7 cellular contexts compared by ENCODE assay signal in genomic region chr2:147045113-147045512, GRCh38.
DNase-seq lines count a peak whose midpoint lies in the region; ATAC-seq and TF ChIP-seq lines count a peak whose summit lies in the region.

No MANE protein-coding gene starts in this region.

- no peak overlapping the region for H3K27ac Mint-ChIP-seq in activated CD8-positive, alpha-beta memory T cell treated with anti-CD3 and anti-CD28 coated beads, Interleukin-2, amount 10 ng/mL, durations not matched to agents 7 days and 5 days
- no peak overlapping the region for H3K27ac Mint-ChIP-seq in CD8-positive, alpha-beta memory T cell

- no peak for TF ChIP-seq POLR2A in prostate gland (IDR thresholded peaks at IDR 0.05)

- H3K27me3 Mint-ChIP-seq in activated CD8-positive, alpha-beta memory T cell treated with anti-CD3 and anti-CD28 coated beads, Interleukin-2, amount 10 ng/mL, durations not matched to agents 7 days and 5 days, result no peaks in the 10 kb centered on the region
- peaks cover 0 to 2% of the 10 kb centered on the region in 2 donors for H3K27me3 Mint-ChIP-seq in CD8-positive, alpha-beta memory T cell

- no peaks in the 10 kb centered on the region for H3K4me1 Mint-ChIP-seq in activated CD8-positive, alpha-beta memory T cell treated with anti-CD3 and anti-CD28 coated beads, Interleukin-2, amount 10 ng/mL, durations not matched to agents 7 days and 5 days
- no peaks in the 10 kb centered on the region for H3K4me1 Mint-ChIP-seq in CD8-positive, alpha-beta memory T cell

- 65% methylated on average over 2 of the region's 2 CpGs for WGBS in prostate gland

- in situ Hi-C loops in G401 (cut with HindIII; ENCODE audit: low sequenced_read_pairs), result no loop called here

- H3K27me3 ChIP-seq in prostate gland (replicated peaks; ENCODE audit: insufficient read depth), result no peaks in the 10 kb centered on the region
- no peaks in the 10 kb centered on the region for H3K27me3 ChIP-seq in CD8-positive, alpha-beta memory T cell (ENCODE audit: insufficient read depth, low read length, poor library complexity, severe bottlenecking)

- no peak overlapping the region for H3K4me3 ChIP-seq in fibroblast of pulmonary artery (replicated peaks; ENCODE audit: low read depth, low read length)
- no peak overlapping the region for H3K4me3 ChIP-seq in prostate gland
- no peak overlapping the region for H3K4me3 ChIP-seq in CD8-positive, alpha-beta memory T cell (ENCODE audit: low read length)

- intact Hi-C loops in prostate gland (cut with DNase I), result loop anchor here (10.0 kb wide), 1 partner anchor 310 kb away; no protein-coding TSS in a partner anchor

- ATAC-seq in GM21447 (IDR thresholded peaks at IDR 0.05; ENCODE audit: unreplicated experiment), result peak; percentile 73
- no peak for ATAC-seq in activated CD8-positive, alpha-beta memory T cell treated with anti-CD3 and anti-CD28 coated beads, Interleukin-2, amount 10 ng/mL, durations not matched to agents 7 days and 5 days

- peak; percentile 17 for DNase-seq in G401 (ENCODE audit: low spot score)
- DNase-seq in NCI-H2081 (lab: John Stamatoyannopoulos, UW), result peak; percentile 67 to 75
- peak; percentile 43 for DNase-seq in activated CD8-positive, alpha-beta memory T cell treated with anti-CD3 and anti-CD28 coated beads, Interleukin-2, amount 10 ng/mL, durations not matched to agents 7 days and 5 days
- peak; percentile 67 for DNase-seq in fibroblast of pulmonary artery (ENCODE audit: low read depth)
- DNase-seq in prostate gland (ENCODE audit: low spot score), result no peak
- no peak for DNase-seq in CD8-positive, alpha-beta memory T cell

- TF ChIP-seq CTCF in fibroblast of pulmonary artery (IDR thresholded peaks at IDR 0.05; ENCODE audit: low read length, missing control alignments) (peak; percentile 72), prostate gland (IDR thresholded peaks at IDR 0.05) (peak in 3 of 4 experiments; percentile 34 to 48 (median 44))

- H3K4me3 Mint-ChIP-seq in activated CD8-positive, alpha-beta memory T cell treated with anti-CD3 and anti-CD28 coated beads, Interleukin-2, amount 10 ng/mL, durations not matched to agents 7 days and 5 days, result no peak overlapping the region
- H3K4me3 Mint-ChIP-seq in CD8-positive, alpha-beta memory T cell, result no peak overlapping the region

- no peaks in the 10 kb centered on the region for H3K9me3 ChIP-seq in prostate gland
- no peaks in the 10 kb centered on the region for H3K9me3 ChIP-seq in CD8-positive, alpha-beta memory T cell (ENCODE audit: low read length)

- no peaks in the 10 kb centered on the region for H3K4me1 ChIP-seq in prostate gland (replicated peaks)
- no peaks in the 10 kb centered on the region for H3K4me1 ChIP-seq in CD8-positive, alpha-beta memory T cell (ENCODE audit: insufficient read depth, low read length)

- no peaks in the 10 kb centered on the region for H3K36me3 ChIP-seq in prostate gland
- H3K36me3 ChIP-seq in CD8-positive, alpha-beta memory T cell (ENCODE audit: insufficient read depth, low read length), result no peaks in the 10 kb centered on the region

- CTCF ChIA-PET in activated CD8-positive, alpha-beta memory T cell treated with anti-CD3 and anti-CD28 coated beads, Interleukin-2, amount 10 ng/mL, durations not matched to agents 7 days and 5 days (lab: Charles Lee), result interaction anchor here (0.5 to 2.7 kb wide), 5 partner anchors 11 to 885 kb away, joined by 3 to 20 read pairs (median 3); no protein-coding TSS in a partner anchor
- CTCF ChIA-PET in CD8-positive, alpha-beta memory T cell (lab: Charles Lee), result interaction anchor here (1.4 to 2.2 kb wide), 3 partner anchors 15 to 866 kb away, joined by 3 to 9 read pairs (median 5); no protein-coding TSS in a partner anchor

- H3K36me3 Mint-ChIP-seq in activated CD8-positive, alpha-beta memory T cell treated with anti-CD3 and anti-CD28 coated beads, Interleukin-2, amount 10 ng/mL, durations not matched to agents 7 days and 5 days, result no peaks in the 10 kb centered on the region
- no peaks in the 10 kb centered on the region for H3K36me3 Mint-ChIP-seq in CD8-positive, alpha-beta memory T cell

- H3K27ac ChIP-seq in prostate gland, result no peak overlapping the region
- H3K27ac ChIP-seq in CD8-positive, alpha-beta memory T cell (ENCODE audit: low read depth, low read length), result no peak overlapping the region

- H3K9me3 Mint-ChIP-seq in activated CD8-positive, alpha-beta memory T cell treated with anti-CD3 and anti-CD28 coated beads, Interleukin-2, amount 10 ng/mL, durations not matched to agents 7 days and 5 days (ENCODE audit: low read depth), result no peaks in the 10 kb centered on the region
- H3K9me3 Mint-ChIP-seq in CD8-positive, alpha-beta memory T cell, result peaks cover 0 to 3% (median 0%) of the 10 kb centered on the region in 5 donors

- POLR2A ChIA-PET in CD8-positive, alpha-beta memory T cell (lab: Charles Lee), result no interaction called here

Comparison
In these comparisons a context has a peak if more than half of its experiments do, and no peak if none do; other contexts are left out.
1. DNase-seq: peak in G401 (single experiment), NCI-H2081 (2 of 2), activated CD8-positive, alpha-beta memory T cell treated with anti-CD3 and anti-CD28 coated beads, Interleukin-2, amount 10 ng/mL, durations not matched to agents 7 days and 5 days (single experiment) and fibroblast of pulmonary artery (single experiment); none in prostate gland (single experiment) and CD8-positive, alpha-beta memory T cell (0 of 5).